ENCODE assay signal across 2 cellular contexts in genomic region chr13:85719749-85720148, GRCh38.
TF ChIP-seq lines count a peak whose summit lies in the region.

No MANE protein-coding gene starts in this region.

TF ChIP-seq in HepG2, 621 proteins besides CTCF, POLR2A, EP300 and RAD21:
- TF ChIP-seq ZNF724P (CRISPR knock-in tag; IDR thresholded peaks at IDR 0.05; ENCODE audit: borderline replicate concordance), result no peak
- peak in 1 of 2 experiments; percentile 64; a peak in 2 of 4 replicates for TF ChIP-seq MAFK (conservative IDR thresholded peaks at IDR 0.05 in 1 of 2, IDR thresholded peaks at IDR 0.05 in 1 of 2; ENCODE audit: low read length in 2 of 2)
- no peak for TF ChIP-seq ZNF143 (CRISPR knock-in tag; IDR thresholded peaks at IDR 0.05)
- no peak for TF ChIP-seq PRMT3 (CRISPR knock-in tag; IDR thresholded peaks at IDR 0.05; ENCODE audit: borderline replicate concordance, low read depth)
- TF ChIP-seq PLSCR1 (CRISPR knock-in tag; IDR thresholded peaks at IDR 0.05; ENCODE audit: borderline replicate concordance), result no peak
- TF ChIP-seq ZBTB33 (CRISPR knock-in tag; IDR thresholded peaks at IDR 0.05), result no peak
- TF ChIP-seq, protein P1, sequence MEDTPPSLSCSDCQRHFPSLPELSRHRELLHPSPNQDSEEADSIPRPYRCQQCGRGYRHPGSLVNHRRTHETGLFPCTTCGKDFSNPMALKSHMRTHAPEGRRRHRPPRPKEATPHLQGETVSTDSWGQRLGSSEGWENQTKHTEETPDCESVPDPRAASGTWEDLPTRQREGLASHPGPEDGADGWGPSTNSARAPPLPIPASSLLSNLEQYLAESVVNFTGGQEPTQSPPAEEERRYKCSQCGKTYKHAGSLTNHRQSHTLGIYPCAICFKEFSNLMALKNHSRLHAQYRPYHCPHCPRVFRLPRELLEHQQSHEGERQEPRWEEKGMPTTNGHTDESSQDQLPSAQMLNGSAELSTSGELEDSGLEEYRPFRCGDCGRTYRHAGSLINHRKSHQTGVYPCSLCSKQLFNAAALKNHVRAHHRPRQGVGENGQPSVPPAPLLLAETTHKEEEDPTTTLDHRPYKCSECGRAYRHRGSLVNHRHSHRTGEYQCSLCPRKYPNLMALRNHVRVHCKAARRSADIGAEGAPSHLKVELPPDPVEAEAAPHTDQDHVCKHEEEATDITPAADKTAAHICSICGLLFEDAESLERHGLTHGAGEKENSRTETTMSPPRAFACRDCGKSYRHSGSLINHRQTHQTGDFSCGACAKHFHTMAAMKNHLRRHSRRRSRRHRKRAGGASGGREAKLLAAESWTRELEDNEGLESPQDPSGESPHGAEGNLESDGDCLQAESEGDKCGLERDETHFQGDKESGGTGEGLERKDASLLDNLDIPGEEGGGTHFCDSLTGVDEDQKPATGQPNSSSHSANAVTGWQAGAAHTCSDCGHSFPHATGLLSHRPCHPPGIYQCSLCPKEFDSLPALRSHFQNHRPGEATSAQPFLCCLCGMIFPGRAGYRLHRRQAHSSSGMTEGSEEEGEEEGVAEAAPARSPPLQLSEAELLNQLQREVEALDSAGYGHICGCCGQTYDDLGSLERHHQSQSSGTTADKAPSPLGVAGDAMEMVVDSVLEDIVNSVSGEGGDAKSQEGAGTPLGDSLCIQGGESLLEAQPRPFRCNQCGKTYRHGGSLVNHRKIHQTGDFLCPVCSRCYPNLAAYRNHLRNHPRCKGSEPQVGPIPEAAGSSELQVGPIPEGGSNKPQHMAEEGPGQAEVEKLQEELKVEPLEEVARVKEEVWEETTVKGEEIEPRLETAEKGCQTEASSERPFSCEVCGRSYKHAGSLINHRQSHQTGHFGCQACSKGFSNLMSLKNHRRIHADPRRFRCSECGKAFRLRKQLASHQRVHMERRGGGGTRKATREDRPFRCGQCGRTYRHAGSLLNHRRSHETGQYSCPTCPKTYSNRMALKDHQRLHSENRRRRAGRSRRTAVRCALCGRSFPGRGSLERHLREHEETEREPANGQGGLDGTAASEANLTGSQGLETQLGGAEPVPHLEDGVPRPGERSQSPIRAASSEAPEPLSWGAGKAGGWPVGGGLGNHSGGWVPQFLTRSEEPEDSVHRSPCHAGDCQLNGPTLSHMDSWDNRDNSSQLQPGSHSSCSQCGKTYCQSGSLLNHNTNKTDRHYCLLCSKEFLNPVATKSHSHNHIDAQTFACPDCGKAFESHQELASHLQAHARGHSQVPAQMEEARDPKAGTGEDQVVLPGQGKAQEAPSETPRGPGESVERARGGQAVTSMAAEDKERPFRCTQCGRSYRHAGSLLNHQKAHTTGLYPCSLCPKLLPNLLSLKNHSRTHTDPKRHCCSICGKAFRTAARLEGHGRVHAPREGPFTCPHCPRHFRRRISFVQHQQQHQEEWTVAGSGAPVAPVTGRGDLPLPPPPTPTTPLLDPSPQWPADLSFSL (CRISPR knock-in tag; IDR thresholded peaks at IDR 0.05), result no peak
- TF ChIP-seq MAFF (IDR thresholded peaks at IDR 0.05; ENCODE audit: low read depth, low read length), result peak; percentile 45; the same call in 1 of the 2 replicates
- TF ChIP-seq ZNF503 (CRISPR knock-in tag; IDR thresholded peaks at IDR 0.05), result no peak
- TF ChIP-seq ZKSCAN1 (IDR thresholded peaks at IDR 0.05; ENCODE audit: low read length), result no peak

TF ChIP-seq in IMR-90, 13 proteins besides CTCF, POLR2A, EP300 and RAD21:
- TF ChIP-seq MAFK (IDR thresholded peaks at IDR 0.05; ENCODE audit: low read depth, low read length), result peak; percentile 64
- no peak for TF ChIP-seq BHLHE40 (IDR thresholded peaks at IDR 0.05; ENCODE audit: low read depth, low read length)
